Comparison of ENCODE assay signal across 15 cellular contexts in the genomic region with DNA sequence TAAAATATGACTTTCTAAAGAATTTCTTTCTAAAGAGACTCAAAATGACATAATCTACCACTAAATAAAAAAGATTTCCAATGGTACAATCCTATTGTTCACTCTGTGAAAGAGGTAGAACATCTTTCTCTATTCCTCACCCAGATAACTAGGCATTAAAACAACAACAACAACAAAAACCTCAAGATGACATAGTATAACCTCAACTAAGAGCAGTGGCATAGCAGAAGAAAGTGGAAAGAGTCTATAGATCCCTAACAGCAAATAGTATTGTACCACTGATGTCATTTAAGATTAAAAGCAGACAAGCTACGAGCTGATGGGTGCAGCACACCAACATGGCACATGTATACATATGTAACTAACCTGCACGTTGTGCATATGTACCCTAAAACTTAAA. TPM values are rescaled to one million over a fixed set of nuclear protein-coding genes. Genes with fewer than 3 reads are reported as not detected.
A peak's percentile ranks its signal among the peaks of the same experiment; 100 is the strongest.
DNase-seq lines count a peak whose midpoint lies in the region; ATAC-seq and TF ChIP-seq lines count a peak whose summit lies in the region.
"Had no signal": no experiment of that assay in that cellular context is flagged by ENCODE, and none has a peak within 500 bp of the region (broad histone marks: within the 10 kb centered on the region; RNA-seq: fewer than 3 reads in every experiment).

No MANE protein-coding gene starts in this region.

- peaks cover 13% of the 10 kb centered on the region for H3K4me1 ChIP-seq in HEK293 (ENCODE audit: control insufficient read depth, insufficient read depth, low read length)
- H3K4me1 ChIP-seq in PC-9 (replicated peaks; ENCODE audit: insufficient read depth): no peaks in the 10 kb centered on the region
- H3K4me1 ChIP-seq in right atrium auricular region: peaks cover 0 to 21% of the 10 kb centered on the region in 2 donors
- H3K4me1 ChIP-seq: BE2C had no signal

- H3K27me3 ChIP-seq in PC-9 (ENCODE audit: insufficient read depth, low read depth): no peaks in the 10 kb centered on the region
- H3K27me3 ChIP-seq in right atrium auricular region: no peaks in the 10 kb centered on the region
- H3K27me3 ChIP-seq: BE2C had no signal

- H4K20me1 ChIP-seq in PC-9 (ENCODE audit: insufficient read depth): peaks cover 18% of the 10 kb centered on the region

- H3K4me3 ChIP-seq in HEK293 (ENCODE audit: low read depth, low read length) (no peak overlapping the region), PC-9 (no peak overlapping the region), right atrium auricular region (no peak overlapping the region)

- POLR2A ChIA-PET in HEK293 (lab: Yijun Ruan, JAX) (no interaction called here), PC-9 (lab: Charles Lee; ENCODE audit: unreplicated experiment) (no interaction called here)

- no peak overlapping the region for H3K4me2 ChIP-seq in PC-9

- CTCF ChIA-PET in HEK293 (lab: Yijun Ruan, JAX) (interaction anchor here (0.5 to 1.7 kb wide), 2 partner anchors 16 to 835 kb away, joined by 3 to 4 read pairs; no protein-coding TSS in a partner anchor), PC-9 (lab: Charles Lee) (no interaction called here)

- peaks cover 45% of the 10 kb centered on the region for H3K79me2 ChIP-seq in PC-9 (ENCODE audit: low read depth)

- H3K9me3 ChIP-seq in HEK293 (ENCODE audit: control insufficient read depth, insufficient read depth, low read depth, low read length) (no peaks in the 10 kb centered on the region), PC-9 (ENCODE audit: insufficient read depth, low read depth) (no peaks in the 10 kb centered on the region), right atrium auricular region (no peaks in the 10 kb centered on the region)
- H3K9me3 ChIP-seq: BE2C had no signal

- peaks cover 50% of the 10 kb centered on the region for H3K4me1 Mint-ChIP-seq in stimulated activated naive CD8-positive, alpha-beta T cell treated with anti-CD3 and anti-CD28 coated beads, Interleukin-15, Interleukin-2, amounts not matched to agents 100 ng/mL and 50 ng/mL, for 24 hours (ENCODE audit: low read depth)
- peaks cover 32 to 53% of the 10 kb centered on the region in 2 donors for H3K4me1 Mint-ChIP-seq in effector memory CD8-positive, alpha-beta T cell (ENCODE audit: low read depth in 2 of 2)

- no peaks in the 10 kb centered on the region for H3K9me3 Mint-ChIP-seq in stimulated activated naive CD8-positive, alpha-beta T cell treated with anti-CD3 and anti-CD28 coated beads, Interleukin-15, Interleukin-2, amounts not matched to agents 100 ng/mL and 50 ng/mL, for 24 hours
- no peaks in the 10 kb centered on the region for H3K9me3 Mint-ChIP-seq in effector memory CD8-positive, alpha-beta T cell
- H3K9me3 Mint-ChIP-seq: CD4-positive, alpha-beta memory T cell; H9 had no signal

- no peak for DNase-seq in stimulated activated naive CD8-positive, alpha-beta T cell treated with anti-CD3 and anti-CD28 coated beads, Interleukin-15, Interleukin-2, amounts not matched to agents 100 U/mL and 50 U/mL, for 24 hours
- DNase-seq in effector memory CD8-positive, alpha-beta T cell: no peak
- DNase-seq in PC-9 (no peak), right atrium auricular region (ENCODE audit: low spot score) (no peak)
- DNase-seq: ACHN; BE2C; C1 segment of cervical spinal cord; Calu3; CD4-positive, alpha-beta memory T cell; DMS79 treated with DMSO at 0.1 percent for 48 hours; GF-D8; H9 had no signal

- H3K4me3 Mint-ChIP-seq in stimulated activated naive CD8-positive, alpha-beta T cell treated with anti-CD3 and anti-CD28 coated beads, Interleukin-15, Interleukin-2, amounts not matched to agents 100 ng/mL and 50 ng/mL, for 24 hours: no peak overlapping the region
- H3K4me3 Mint-ChIP-seq in effector memory CD8-positive, alpha-beta T cell: no peak overlapping the region
- H3K4me3 Mint-ChIP-seq: H9 had no signal

- no peak for ATAC-seq in stimulated activated naive CD8-positive, alpha-beta T cell treated with anti-CD3 and anti-CD28 coated beads, Interleukin-15, Interleukin-2, amounts not matched to agents 100 U/mL and 50 U/mL, for 24 hours
- no peak for ATAC-seq in effector memory CD8-positive, alpha-beta T cell (replicated peaks)
- ATAC-seq in GM19328 (IDR thresholded peaks at IDR 0.05; ENCODE audit: unreplicated experiment): no peak

- H3K36me3 ChIP-seq in HEK293 (ENCODE audit: control insufficient read depth in 2 of 2, insufficient read depth in 1 of 2, low read length in 2 of 2) (peaks cover 6 to 9% of the 10 kb centered on the region in 2 experiments; a peak in 2 of 3 replicates), PC-9 (ENCODE audit: low read depth) (no peaks in the 10 kb centered on the region), right atrium auricular region (peaks cover 9% of the 10 kb centered on the region)

- no TSS peak for BruUV-seq in PC-9 (replicated peaks; lab: Mats Ljungman, UMichigan)

- no peak overlapping the region for H2AFZ ChIP-seq in PC-9

- H3K27ac ChIP-seq in HEK293 (ENCODE audit: extremely low read depth, low read depth, low read length) (no peak overlapping the region), PC-9 (no peak overlapping the region), right atrium auricular region (no peak overlapping the region)

- TF ChIP-seq CTCF in HEK293 (tag by site-specific recombination; IDR thresholded peaks at IDR 0.05) (no peak), PC-9 (conservative IDR thresholded peaks at IDR 0.05) (no peak), right atrium auricular region (IDR thresholded peaks at IDR 0.05) (no peak)

- H3K9me2 ChIP-seq in PC-9 (ENCODE audit: insufficient read depth): no peaks in the 10 kb centered on the region

- H3K36me3 Mint-ChIP-seq in stimulated activated naive CD8-positive, alpha-beta T cell treated with anti-CD3 and anti-CD28 coated beads, Interleukin-15, Interleukin-2, amounts not matched to agents 100 ng/mL and 50 ng/mL, for 24 hours (ENCODE audit: low read depth): peaks cover 26% of the 10 kb centered on the region
- H3K36me3 Mint-ChIP-seq in effector memory CD8-positive, alpha-beta T cell (ENCODE audit: insufficient read depth): peaks cover 30% of the 10 kb centered on the region

- peak overlapping the region; percentile 3 for H3K27ac Mint-ChIP-seq in stimulated activated naive CD8-positive, alpha-beta T cell treated with anti-CD3 and anti-CD28 coated beads, Interleukin-15, Interleukin-2, amounts not matched to agents 100 ng/mL and 50 ng/mL, for 24 hours
- peak overlapping the region; percentile 22 to 44 for H3K27ac Mint-ChIP-seq in effector memory CD8-positive, alpha-beta T cell
- H3K27ac Mint-ChIP-seq: H9 had no signal

- no peaks in the 10 kb centered on the region for H3K27me3 Mint-ChIP-seq in stimulated activated naive CD8-positive, alpha-beta T cell treated with anti-CD3 and anti-CD28 coated beads, Interleukin-15, Interleukin-2, amounts not matched to agents 100 ng/mL and 50 ng/mL, for 24 hours
- no peaks in the 10 kb centered on the region for H3K27me3 Mint-ChIP-seq in effector memory CD8-positive, alpha-beta T cell
- H3K27me3 Mint-ChIP-seq: CD4-positive, alpha-beta memory T cell had no signal

- H3F3A ChIP-seq in PC-9 (ENCODE audit: insufficient read depth, low read depth): no peaks in the 10 kb centered on the region; the same call in 1 of the 2 replicates

- intact Hi-C loops in PC-9 (cut with micrococcal nuclease; ENCODE audit: unreplicated experiment): no loop called here

TF ChIP-seq in HEK293, 187 proteins besides CTCF, POLR2A, EP300 and RAD21:
- TF ChIP-seq ZNF529 (tag by site-specific recombination; IDR thresholded peaks at IDR 0.05; ENCODE audit: insufficient replicate concordance) (no peak), ZNF664 (tag by site-specific recombination; IDR thresholded peaks at IDR 0.05) (peak; percentile 96)

RNA-seq across cellular contexts. Expression of a gene that starts 29.9 kb away (rescaled TPM):
- total RNA-seq in PC-9 (2021) (17.1 and 21.9 TPM in 2 replicates), right atrium auricular region (10 to 100 TPM; 10.0 to 14.0 TPM)
